Comparison of ENCODE assay signal across 8 cellular contexts in the genomic region with DNA sequence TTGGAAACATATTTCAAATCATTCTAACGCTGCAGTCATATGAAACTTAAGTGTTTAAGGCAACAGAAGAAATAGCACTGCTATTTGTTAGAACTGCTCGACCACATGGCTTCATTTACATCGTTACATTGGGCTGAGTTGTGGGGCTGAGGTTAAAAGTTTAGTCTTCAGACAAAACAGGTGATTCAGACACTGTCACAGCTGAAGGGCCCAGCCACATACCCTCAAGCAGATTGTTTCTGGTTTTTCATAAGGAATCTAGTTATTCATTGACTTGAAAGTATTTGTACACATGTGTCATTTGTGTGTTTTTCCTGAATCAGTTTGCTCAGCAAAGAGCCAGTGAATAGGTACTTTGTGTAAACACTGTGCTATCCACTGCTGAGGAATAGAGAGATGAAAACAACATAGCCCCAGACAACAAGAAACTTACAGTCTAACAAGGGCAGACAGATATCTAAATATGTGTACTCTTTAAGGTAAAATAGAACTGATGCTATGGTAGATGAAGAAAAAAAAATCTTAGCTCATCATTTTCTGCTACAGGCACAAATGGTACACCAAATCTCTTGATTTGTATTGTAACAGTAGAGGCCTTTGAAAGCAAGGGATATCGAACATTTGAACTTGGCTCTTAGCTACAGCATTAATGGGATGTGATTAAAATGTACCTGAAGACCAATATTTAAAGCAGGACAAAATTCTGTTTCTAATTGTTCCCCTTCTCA.
A peak's percentile ranks its signal among the peaks of the same experiment; 100 is the strongest.
DNase-seq lines count a peak whose midpoint lies in the region; ATAC-seq and TF ChIP-seq lines count a peak whose summit lies in the region.

No MANE protein-coding gene starts in this region.

- no peaks in the 10 kb centered on the region for H3K27me3 Mint-ChIP-seq in endothelial cell (ENCODE audit: unreplicated experiment)

- H3K36me3 ChIP-seq in right lobe of liver = no peaks in the 10 kb centered on the region
- H3K36me3 ChIP-seq in A673 (ENCODE audit: insufficient read depth, low read length, poor library complexity, severe bottlenecking) = no peaks in the 10 kb centered on the region

- H3K9me3 ChIP-seq in right lobe of liver (no peaks in the 10 kb centered on the region), A673 (ENCODE audit: low read depth, low read length, poor library complexity, severe bottlenecking) (no peaks in the 10 kb centered on the region)

- H3K27ac Mint-ChIP-seq in endothelial cell (ENCODE audit: unreplicated experiment) = no peak overlapping the region

- H3K4me1 Mint-ChIP-seq in endothelial cell (ENCODE audit: unreplicated experiment) = no peaks in the 10 kb centered on the region

- peak; percentile 16 for DNase-seq in EH (ENCODE audit: low read depth)
- peak; percentile 8 for DNase-seq in SW480 (ENCODE audit: low spot score)
- DNase-seq in right lobe of liver = no peak
- no peak for DNase-seq in NCI-H1694 treated with DMSO at 0.1 percent for 48 hours (lab: John Stamatoyannopoulos, UW)
- no peak for DNase-seq in A673 (ENCODE audit: low spot score)
- no peak for DNase-seq in endothelial cell (ENCODE audit: low spot score)

- no peaks in the 10 kb centered on the region for H3K27me3 ChIP-seq in right lobe of liver
- no peaks in the 10 kb centered on the region for H3K27me3 ChIP-seq in A673 (replicated peaks; ENCODE audit: insufficient read depth, low read depth, low read length, poor library complexity)

- TF ChIP-seq CTCF in right lobe of liver (IDR thresholded peaks at IDR 0.05) (no peak), A673 (conservative IDR thresholded peaks at IDR 0.05; ENCODE audit: low read depth, low read length) (no peak), endothelial cell (IDR thresholded peaks at IDR 0.05; ENCODE audit: unreplicated experiment) (no peak)

- no peak overlapping the region for H3K4me3 Mint-ChIP-seq in endothelial cell (ENCODE audit: unreplicated experiment)

- 34% methylated on average over 4 of the region's 4 CpGs for WGBS in right lobe of liver (ENCODE audit: insufficient coverage, low coverage, low lambda C conversion rate, missing lambda C conversion rate)

- CTCF ChIA-PET in A673 (lab: Charles Lee) = no interaction called here

- no peaks in the 10 kb centered on the region for H3K36me3 Mint-ChIP-seq in endothelial cell (ENCODE audit: low read depth, unreplicated experiment)

- intact Hi-C loops in right lobe of liver (cut with DNase I) = no loop called here
- intact Hi-C loops in A673 (cut with micrococcal nuclease; ENCODE audit: unreplicated experiment) = no loop called here

- no peaks in the 10 kb centered on the region for H3K9me3 Mint-ChIP-seq in endothelial cell (ENCODE audit: unreplicated experiment)

- no peak overlapping the region for H3K4me3 ChIP-seq in right lobe of liver
- H3K4me3 ChIP-seq in A673 (ENCODE audit: low read depth, low read length, poor library complexity, severe bottlenecking) = no peak overlapping the region

- BruUV-seq in A673 (replicated peaks; lab: Mats Ljungman, UMichigan) = no TSS peak

- H3K4me1 ChIP-seq in right lobe of liver = peaks cover 0 to 23% (median 10%) of the 10 kb centered on the region in 4 donors
- peaks cover 17% of the 10 kb centered on the region for H3K4me1 ChIP-seq in A673 (ENCODE audit: insufficient read depth, low read length, poor library complexity, severe bottlenecking)

- POLR2A ChIA-PET in A673 (lab: Charles Lee; ENCODE audit: low non-redundant PET) = no interaction called here

- no peak for TF ChIP-seq POLR2A in right lobe of liver (IDR thresholded peaks at IDR 0.05)

- H3K27ac ChIP-seq in right lobe of liver (peak overlapping the region in 2 of 3 donors; percentile 57 to 78), A673 (ENCODE audit: low read depth, low read length, poor library complexity, severe bottlenecking) (no peak overlapping the region)

- ATAC-seq in HG02763 (IDR thresholded peaks at IDR 0.05; ENCODE audit: unreplicated experiment) = peak; percentile 52
- peak; percentile 95 to 98 (median 96) for ATAC-seq in right lobe of liver
- no peak for ATAC-seq in GM21529 (IDR thresholded peaks at IDR 0.05; ENCODE audit: unreplicated experiment)

Comparison
In these comparisons a context has a peak if more than half of its experiments do, and no peak if none do; other contexts are left out.
1. DNase-seq: peak in EH (single experiment) and SW480 (single experiment); none in right lobe of liver (0 of 3), NCI-H1694 treated with DMSO at 0.1 percent for 48 hours (single experiment), A673 (single experiment) and endothelial cell (single experiment).